Comparison of ENCODE assay signal across 16 cellular contexts in the genomic region with DNA sequence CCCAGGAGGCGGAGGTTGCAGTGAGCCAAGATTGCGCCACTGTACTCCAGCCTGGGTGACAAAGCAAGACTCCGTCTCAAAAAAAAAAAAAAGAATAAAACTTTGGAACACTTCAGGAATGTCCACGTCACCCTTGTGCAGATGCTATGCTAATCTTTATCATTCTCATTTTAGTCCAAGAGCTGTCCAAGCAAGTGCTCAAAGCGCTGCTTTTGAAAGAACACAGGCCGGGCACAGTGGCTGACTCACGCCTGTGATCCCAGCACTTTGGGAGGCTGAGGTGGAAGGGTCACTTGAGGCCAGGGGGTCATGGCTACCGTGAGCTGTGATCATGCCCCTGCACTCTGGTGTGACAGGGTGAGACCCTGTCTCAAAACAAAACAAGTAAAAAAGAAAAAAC. TPM values are rescaled to one million over a fixed set of nuclear protein-coding genes. Genes with fewer than 3 reads are reported as not detected.
A peak's percentile ranks its signal among the peaks of the same experiment; 100 is the strongest.
DNase-seq lines count a peak whose midpoint lies in the region; ATAC-seq and TF ChIP-seq lines count a peak whose summit lies in the region.
"Had no signal": no experiment of that assay in that cellular context is flagged by ENCODE, and none has a peak within 500 bp of the region (broad histone marks: within the 10 kb centered on the region; RNA-seq: fewer than 3 reads in every experiment).

No MANE protein-coding gene starts in this region.

- no peaks in the 10 kb centered on the region for H3K4me1 ChIP-seq in mucosa of descending colon (ENCODE audit: low read depth)

- no peak for DNase-seq in activated CD4-positive, alpha-beta T cell treated with anti-CD3 and anti-CD28 coated beads for 36 hours
- no peak for DNase-seq in activated CD4-positive, alpha-beta T cell treated with anti-CD3 and anti-CD28 coated beads for 48 hours
- DNase-seq in RWPE1 (ENCODE audit: low spot score): no peak
- DNase-seq in endothelial cell (ENCODE audit: low spot score): no peak
- no peak for DNase-seq in neural crest cell (ENCODE audit: low read depth, low spot score)
- DNase-seq in mucosa of descending colon: no peak
- DNase-seq in NCI-H526 treated with DMSO at 0.1 percent for 48 hours (lab: John Stamatoyannopoulos, UW): no peak
- DNase-seq: activated CD4-positive, alpha-beta T cell treated with anti-CD3 and anti-CD28 coated beads for 1 hour; KBM-7; mammary epithelial cell; NCI-H1436 treated with DMSO at 0.1 percent for 48 hours; NCI-H510A; Peyer's patch had no signal

- no peak for ATAC-seq in activated CD4-positive, alpha-beta T cell treated with anti-CD3 and anti-CD28 coated beads for 36 hours
- ATAC-seq in HG02623 (IDR thresholded peaks at IDR 0.05; ENCODE audit: unreplicated experiment): no peak
- ATAC-seq in mucosa of descending colon: no peak

- H3K9me3 Mint-ChIP-seq in activated CD4-positive, alpha-beta T cell treated with anti-CD3 and anti-CD28 coated beads for 36 hours (ENCODE audit: low read depth): no peaks in the 10 kb centered on the region
- H3K9me3 Mint-ChIP-seq in endothelial cell (ENCODE audit: unreplicated experiment): no peaks in the 10 kb centered on the region
- H3K9me3 Mint-ChIP-seq in neural crest cell: no peaks in the 10 kb centered on the region

- intact Hi-C loops in activated CD4-positive, alpha-beta T cell treated with anti-CD3 and anti-CD28 coated beads for 36 hours (cut with DNase I, micrococcal nuclease): no loop called here
- intact Hi-C loops in mucosa of descending colon (cut with DNase I, micrococcal nuclease): no loop called here

- peaks cover 22% of the 10 kb centered on the region for H3K4me1 Mint-ChIP-seq in activated CD4-positive, alpha-beta T cell treated with anti-CD3 and anti-CD28 coated beads for 36 hours
- no peaks in the 10 kb centered on the region for H3K4me1 Mint-ChIP-seq in endothelial cell (ENCODE audit: unreplicated experiment)
- H3K4me1 Mint-ChIP-seq in neural crest cell: peaks cover 9% of the 10 kb centered on the region

- H3K27ac Mint-ChIP-seq in activated CD4-positive, alpha-beta T cell treated with anti-CD3 and anti-CD28 coated beads for 36 hours: peak overlapping the region; percentile 39
- H3K27ac Mint-ChIP-seq in endothelial cell (ENCODE audit: unreplicated experiment): no peak overlapping the region
- H3K27ac Mint-ChIP-seq in neural crest cell (ENCODE audit: unreplicated experiment): no peak overlapping the region

- peaks cover 39% of the 10 kb centered on the region for H3K36me3 Mint-ChIP-seq in activated CD4-positive, alpha-beta T cell treated with anti-CD3 and anti-CD28 coated beads for 36 hours (ENCODE audit: low read depth)
- H3K36me3 Mint-ChIP-seq in endothelial cell (ENCODE audit: low read depth, unreplicated experiment) (peaks cover 27% of the 10 kb centered on the region), neural crest cell (ENCODE audit: low read depth) (peaks cover 19% of the 10 kb centered on the region)

- no peaks in the 10 kb centered on the region for H3K36me3 ChIP-seq in mucosa of descending colon (ENCODE audit: low read depth)

- POLR2A ChIA-PET in activated CD4-positive, alpha-beta T cell treated with anti-CD3 and anti-CD28 coated beads for 36 hours (lab: Charles Lee): no interaction called here
- POLR2A ChIA-PET in RWPE1 (lab: Yijun Ruan, JAX; ENCODE audit: low non-redundant PET): no interaction called here

- no peaks in the 10 kb centered on the region for H3K27me3 Mint-ChIP-seq in activated CD4-positive, alpha-beta T cell treated with anti-CD3 and anti-CD28 coated beads for 36 hours
- H3K27me3 Mint-ChIP-seq in endothelial cell (ENCODE audit: unreplicated experiment) (peaks cover 10% of the 10 kb centered on the region), neural crest cell (ENCODE audit: low read depth) (peaks cover 7% of the 10 kb centered on the region)

- TF ChIP-seq CTCF in RWPE1 (conservative IDR thresholded peaks at IDR 0.05; ENCODE audit: low read depth) (no peak), endothelial cell (IDR thresholded peaks at IDR 0.05; ENCODE audit: unreplicated experiment) (no peak), neural crest cell (conservative IDR thresholded peaks at IDR 0.05) (no peak), mucosa of descending colon (IDR thresholded peaks at IDR 0.05) (no peak)

- 0 out of 2 replicates have a peak overlapping the region, but pooled peaks have one; percentile 27 for H3K27ac ChIP-seq in RWPE1
- H3K27ac ChIP-seq: neutrophil had no signal

- CTCF ChIA-PET in activated CD4-positive, alpha-beta T cell treated with anti-CD3 and anti-CD28 coated beads for 36 hours (lab: Charles Lee): no interaction called here
- CTCF ChIA-PET in RWPE1 (lab: Yijun Ruan, JAX): interaction anchor here (0.6 to 1.0 kb wide), 2 partner anchors 26 to 70 kb away, joined by 3 to 5 read pairs; no protein-coding TSS in a partner anchor

- no peak overlapping the region for H3K4me3 Mint-ChIP-seq in activated CD4-positive, alpha-beta T cell treated with anti-CD3 and anti-CD28 coated beads for 36 hours
- peak overlapping the region; percentile 31 for H3K4me3 Mint-ChIP-seq in endothelial cell (ENCODE audit: unreplicated experiment)
- H3K4me3 Mint-ChIP-seq in neural crest cell: peak overlapping the region; percentile 10

- no peaks in the 10 kb centered on the region for H3K9me3 ChIP-seq in mucosa of descending colon
- H3K9me3 ChIP-seq: neutrophil, Peyer's patch had no signal

- H3K4me3 ChIP-seq in mucosa of descending colon: no peak overlapping the region
- H3K4me3 ChIP-seq: cardiac muscle cell, Peyer's patch had no signal

RNA-seq across cellular contexts. Expression of gene UQCR11, which starts 11.1 kb away (rescaled TPM):
- 100 to 1,000 TPM; 152 to 226 TPM for total RNA-seq in activated CD4-positive, alpha-beta T cell treated with anti-CD3 and anti-CD28 coated beads for 36 hours
- total RNA-seq in endothelial cell (ENCODE audit: unreplicated experiment): 182 TPM
- 149 and 165 TPM in 2 replicates for total RNA-seq in neural crest cell
- total RNA-seq in mucosa of descending colon: 100 to 1,000 TPM; 265 to 301 (median 272) TPM

RNA-seq across cellular contexts. Expression of gene MBD3, which starts 23.7 kb away (rescaled TPM):
- 10 to 100 TPM; 68.9 to 87.5 TPM for total RNA-seq in activated CD4-positive, alpha-beta T cell treated with anti-CD3 and anti-CD28 coated beads for 36 hours
- total RNA-seq in endothelial cell (ENCODE audit: unreplicated experiment) (81.4 TPM), neural crest cell (157 and 168 TPM in 2 replicates), mucosa of descending colon (10 to 100 TPM; 54.1 to 78.2 (median 54.2) TPM)

RNA-seq across cellular contexts. Expression of gene TCF3, which starts 36.0 kb away (rescaled TPM):
- total RNA-seq in activated CD4-positive, alpha-beta T cell treated with anti-CD3 and anti-CD28 coated beads for 36 hours: 100 to 1,000 TPM; 115 to 133 TPM
- total RNA-seq in endothelial cell (ENCODE audit: unreplicated experiment) (255 TPM), neural crest cell (348 and 354 TPM in 2 replicates), mucosa of descending colon (10 to 100 TPM; 54.4 to 57.7 (median 57.4) TPM)

RNA-seq across cellular contexts. Expression of gene MEX3D, which starts 48.3 kb away (rescaled TPM):
- 1 to 10 TPM; 6.2 to 6.7 TPM for total RNA-seq in activated CD4-positive, alpha-beta T cell treated with anti-CD3 and anti-CD28 coated beads for 36 hours
- 73.4 TPM for total RNA-seq in endothelial cell (ENCODE audit: unreplicated experiment)
- 102 and 103 TPM in 2 replicates for total RNA-seq in neural crest cell
- 10 to 100 TPM; 21.3 to 28.1 (median 21.5) TPM for total RNA-seq in mucosa of descending colon
